Comparison of ENCODE assay signal across 19 cellular contexts in genomic region chr20:52142801-52143200, GRCh38.
"Had no signal": no experiment of that assay in that cellular context is flagged by ENCODE, and none has a peak within 500 bp of the region (broad histone marks: within the 10 kb centered on the region; RNA-seq: fewer than 3 reads in every experiment).

No MANE protein-coding gene starts in this region.

- H3K36me3 ChIP-seq: esophagus muscularis mucosa, gastrocnemius medialis, ovary, right atrium auricular region, thoracic aorta, transverse colon had no signal

- DNase-seq: effector memory CD4-positive, alpha-beta T cell; gastrocnemius medialis; heart right ventricle; islet precursor cell; mammary epithelial cell; naive thymus-derived CD8-positive, alpha-beta T cell; nucleus accumbens; ovary; small intestine; stimulated activated CD4-positive, alpha-beta T cell treated with anti-CD3 and anti-CD28 coated beads, Interleukin-12 subunit alpha, Interleukin-12 subunit beta, amount 100 ng/mL, for 4 hours; stimulated activated naive CD4-positive, alpha-beta T cell; stomach; substantia nigra; transverse colon had no signal

- H3K9me3 ChIP-seq: esophagus muscularis mucosa, gastrocnemius medialis, ovary, right atrium auricular region, stomach, thoracic aorta, transverse colon had no signal

- H3K4me1 ChIP-seq: esophagus muscularis mucosa, gastrocnemius medialis, right atrium auricular region, stomach, transverse colon had no signal

- H3K27ac Mint-ChIP-seq: naive thymus-derived CD8-positive, alpha-beta T cell had no signal

- H3K27me3 Mint-ChIP-seq: naive thymus-derived CD8-positive, alpha-beta T cell had no signal

- H3K27me3 ChIP-seq: esophagus muscularis mucosa, gastrocnemius medialis, heart right ventricle, ovary, right atrium auricular region, stomach, transverse colon had no signal

- H3K4me3 Mint-ChIP-seq: naive thymus-derived CD8-positive, alpha-beta T cell had no signal

- H3K4me3 ChIP-seq: esophagus muscularis mucosa, gastrocnemius medialis, heart right ventricle, ovary, right atrium auricular region, stomach, thoracic aorta, transverse colon had no signal

- ATAC-seq: gastrocnemius medialis; heart right ventricle; left lobe of liver; naive thymus-derived CD8-positive, alpha-beta T cell had no signal

- H3K27ac ChIP-seq: epithelial cell of prostate, esophagus muscularis mucosa, gastrocnemius medialis, heart right ventricle, ovary, right atrium auricular region, stomach, thoracic aorta, transverse colon had no signal
